20 cellular contexts compared by ENCODE assay signal in the genomic region with DNA sequence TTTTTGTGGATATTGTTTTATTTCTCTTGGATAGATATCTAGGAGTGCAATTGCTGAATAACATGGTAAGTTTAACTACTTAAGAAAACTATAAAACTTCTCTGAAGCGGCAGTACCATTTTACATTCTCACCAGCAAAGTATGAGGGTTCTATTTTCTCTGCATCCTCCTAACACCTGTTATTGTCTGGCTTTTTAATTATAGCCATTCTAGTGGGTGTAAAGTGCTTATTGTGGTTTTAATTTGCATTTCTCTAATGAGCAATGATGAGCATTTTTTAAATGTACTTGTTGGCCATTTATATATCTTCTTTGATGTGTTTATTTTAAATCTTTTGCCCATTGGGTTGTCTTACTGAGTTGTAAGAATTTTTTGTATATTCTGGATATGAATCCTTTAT. TPM values are rescaled to one million over a fixed set of nuclear protein-coding genes. Genes with fewer than 3 reads are reported as not detected.
"Had no signal": no experiment of that assay in that cellular context is flagged by ENCODE, and none has a peak within 500 bp of the region (broad histone marks: within the 10 kb centered on the region; RNA-seq: fewer than 3 reads in every experiment).

No MANE protein-coding gene starts in this region.

- ATAC-seq: activated naive CD4-positive, alpha-beta T cell treated with anti-CD3 and anti-CD28 coated beads, Interleukin-2, amount 50 U/mL, for 72 hours; body of pancreas; gastrocnemius medialis; heart right ventricle; left lobe of liver; natural killer cell treated with Interleukin-12 subunit alpha and Interleukin-12 subunit beta and Interleukin-15 and Interleukin-18, amount 100 ng/mL, for 72 hours; psoas muscle; sciatic nerve; stimulated activated naive CD8-positive, alpha-beta T cell treated with anti-CD3 and anti-CD28 coated beads, Interleukin-15, Interleukin-2, amounts not matched to agents 100 U/mL and 50 U/mL, for 24 hours; WTC11 had no signal

- DNase-seq: activated CD4-positive, alpha-beta T cell treated with anti-CD3 and anti-CD28 coated beads, Interleukin-2, amount 10 ng/mL, durations not matched to agents 24 days and 14 days; activated effector memory CD4-positive, alpha-beta T cell treated with anti-CD3 and anti-CD28 coated beads, Interleukin-2, amount 50 U/mL, for 16 hours; amniotic stem cell; body of pancreas; effector memory CD4-positive, alpha-beta T cell; gastrocnemius medialis; heart right ventricle; islet precursor cell; nucleus accumbens; psoas muscle; stimulated activated CD4-positive, alpha-beta T cell treated with anti-CD3 and anti-CD28 coated beads, Interleukin-12 subunit alpha, Interleukin-12 subunit beta, amount 100 ng/mL, for 4 hours; stimulated activated naive CD8-positive, alpha-beta T cell treated with anti-CD3 and anti-CD28 coated beads, Interleukin-15, Interleukin-2, amounts not matched to agents 100 U/mL and 50 U/mL, for 24 hours; upper lobe of left lung had no signal

RNA-seq across cellular contexts. Expression of a gene that starts 28.7 kb away (rescaled TPM):
- total RNA-seq: activated CD4-positive, alpha-beta T cell treated with anti-CD3 and anti-CD28 coated beads, Interleukin-2, amount 10 ng/mL, durations not matched to agents 24 days and 14 days; activated CD8-positive, alpha-beta memory T cell treated with anti-CD3 and anti-CD28 coated beads for 36 hours; activated naive CD4-positive, alpha-beta T cell treated with anti-CD3 and anti-CD28 coated beads, Interleukin-2, amount 50 U/mL, for 72 hours; heart right ventricle; left lobe of liver; natural killer cell treated with Interleukin-12 subunit alpha and Interleukin-12 subunit beta and Interleukin-15 and Interleukin-18, amount 100 ng/mL, for 72 hours; sciatic nerve; suprapubic skin; upper lobe of left lung had no signal
